9 cellular contexts compared by ENCODE assay signal in the genomic region with DNA sequence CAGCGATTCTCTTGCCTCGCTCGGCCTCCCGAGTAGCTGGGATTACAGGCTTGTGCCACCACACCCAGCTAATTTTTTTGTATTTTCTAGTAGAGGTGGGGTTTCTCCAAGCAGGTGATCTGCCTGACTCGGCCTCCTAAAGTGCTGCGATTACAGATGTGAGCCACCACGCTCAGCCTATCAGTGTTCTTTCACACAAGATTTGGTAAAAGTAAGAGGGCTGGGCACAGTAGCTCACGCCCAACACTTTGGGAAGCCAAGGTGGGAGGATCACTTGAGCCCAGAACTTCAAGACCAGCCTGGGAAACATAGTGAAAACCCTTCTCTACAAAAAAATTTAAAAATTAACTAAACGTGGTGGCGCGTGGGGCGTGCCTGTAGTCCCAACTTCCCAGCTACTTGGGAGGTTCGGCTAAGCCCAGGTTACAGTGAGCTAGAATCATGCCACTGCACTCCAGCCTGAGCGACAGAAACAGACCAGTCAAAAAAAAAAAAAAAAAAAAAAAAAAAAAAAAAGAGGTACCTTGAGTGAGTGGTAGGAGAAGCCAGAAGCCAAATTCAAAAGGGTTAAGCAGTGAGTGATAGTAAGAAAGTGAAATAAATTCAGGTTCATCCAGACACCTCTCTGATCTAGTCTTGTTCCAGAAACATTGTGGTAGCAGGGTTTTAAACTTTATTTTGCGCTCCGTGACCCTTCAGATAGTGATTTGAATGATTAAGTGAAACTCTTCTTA. TPM values are rescaled to one million over a fixed set of nuclear protein-coding genes. Genes with fewer than 3 reads are reported as not detected.
A peak's percentile ranks its signal among the peaks of the same experiment; 100 is the strongest.
DNase-seq lines count a peak whose midpoint lies in the region; ATAC-seq, FAIRE-seq and TF ChIP-seq lines count a peak whose summit lies in the region.
"Had no signal": no experiment of that assay in that cellular context is flagged by ENCODE, and none has a peak within 500 bp of the region (broad histone marks: within the 10 kb centered on the region; RNA-seq: fewer than 3 reads in every experiment).

No MANE protein-coding gene starts in this region.

- peaks cover 15% of the 10 kb centered on the region for H3K4me1 Mint-ChIP-seq in T-helper 2 cell treated with Interferon-gamma antibody and Interleukin-4, amounts not matched to agents 5 μg/mL and 100 μg/mL, for 36 hours (ENCODE audit: low read depth)

- peak overlapping the region; percentile 57 to 96 (median 87) for H3K27ac ChIP-seq in adrenal gland
- peak overlapping the region; percentile 88 for H3K27ac ChIP-seq in temporal lobe (ENCODE audit: low read depth, low read length)

- TF ChIP-seq POLR2A in adrenal gland (IDR thresholded peaks at IDR 0.05) = no peak

- peaks cover 0 to 15% of the 10 kb centered on the region in 2 donors for H3K36me3 ChIP-seq in adrenal gland (replicated peaks in 1 of 2)

- no peaks in the 10 kb centered on the region for H3K27me3 Mint-ChIP-seq in T-helper 2 cell treated with Interferon-gamma antibody and Interleukin-4, amounts not matched to agents 5 μg/mL and 100 μg/mL, for 36 hours (ENCODE audit: low read depth)

- H3K27ac Mint-ChIP-seq in T-helper 2 cell treated with Interferon-gamma antibody and Interleukin-4, amounts not matched to agents 5 μg/mL and 100 μg/mL, for 36 hours = peak overlapping the region; percentile 98

- 43 to 51% (median 46%) methylated on average over 16 of the region's 16 CpGs for WGBS in adrenal gland, 4 donors

- no peaks in the 10 kb centered on the region for H3K9me3 ChIP-seq in adrenal gland (replicated peaks in 1 of 3)

- H3K27me3 ChIP-seq in adrenal gland = no peaks in the 10 kb centered on the region

- peak overlapping the region in 3 of 4 donors; percentile 43 to 72 (median 45) for H3K4me3 ChIP-seq in adrenal gland

- H3K36me3 Mint-ChIP-seq in T-helper 2 cell treated with Interferon-gamma antibody and Interleukin-4, amounts not matched to agents 5 μg/mL and 100 μg/mL, for 36 hours (ENCODE audit: low read depth) = peaks cover 32% of the 10 kb centered on the region

- H3K9me3 Mint-ChIP-seq in T-helper 2 cell treated with Interferon-gamma antibody and Interleukin-4, amounts not matched to agents 5 μg/mL and 100 μg/mL, for 36 hours = no peaks in the 10 kb centered on the region

- ATAC-seq in left colon = peak; percentile 30
- no peak for ATAC-seq in GM21529 (IDR thresholded peaks at IDR 0.05; ENCODE audit: unreplicated experiment)
- ATAC-seq in HG03196 (IDR thresholded peaks at IDR 0.05; ENCODE audit: unreplicated experiment) = no peak

- DNase-seq in T-helper 2 cell treated with Interferon-gamma antibody and Interleukin-4, amounts not matched to agents 5 μg/mL and 100 μg/mL, for 36 hours (ENCODE audit: low spot score) = no peak
- DNase-seq in T-helper 2 cell (no peak), adrenal gland (peak in 1 of 7 donors; percentile 22), left colon (no peak), urothelium cell line (ENCODE audit: low spot score) (no peak)

- H3K4me3 Mint-ChIP-seq in T-helper 2 cell treated with Interferon-gamma antibody and Interleukin-4, amounts not matched to agents 5 μg/mL and 100 μg/mL, for 36 hours = peak overlapping the region; percentile 97

- no peak for FAIRE-seq in urothelium cell line (lab: Jason Lieb, UNC)
- FAIRE-seq: D721Med had no signal

- intact Hi-C loops in adrenal gland (cut with DNase I) (no loop called here), left colon (cut with DNase I, micrococcal nuclease) (no loop called here)

- peaks cover 9 to 16% of the 10 kb centered on the region in 2 donors for H3K4me1 ChIP-seq in adrenal gland (replicated peaks in 1 of 2)

- no peak for TF ChIP-seq CTCF in adrenal gland (IDR thresholded peaks at IDR 0.05)

RNA-seq across cellular contexts. Expression of gene MRPL53, which starts 1.0 kb away (rescaled TPM):
- total RNA-seq in adrenal gland (100 to 1,000 TPM in 5 of 8 donors, 10 to 100 TPM in 3; 30.2 to 191 (median 120) TPM), left colon (10 to 100 TPM; 63.6 to 65.0 TPM), temporal lobe (9.6 TPM)
- polyA plus RNA-seq in adrenal gland = 100 to 1,000 TPM in 2 of 3 donors, 10 to 100 TPM in 1; 26.4 to 167 (median 129) TPM

RNA-seq across cellular contexts. Expression of gene MOGS, which starts 6.3 kb away (rescaled TPM):
- 10 to 100 TPM; 40.4 to 72.6 (median 47.6) TPM for total RNA-seq in adrenal gland
- 10 to 100 TPM; 25.9 to 60.7 (median 46.4) TPM for polyA plus RNA-seq in adrenal gland
- 10 to 100 TPM; 51.4 to 59.6 TPM for total RNA-seq in left colon
- 20.7 TPM for total RNA-seq in temporal lobe

RNA-seq across cellular contexts. Expression of gene CCDC142, which starts 11.3 kb away (rescaled TPM):
- total RNA-seq in adrenal gland (10 to 100 TPM in 6 of 8 donors, 1 to 10 TPM in 2; 7.4 to 46.0 (median 13.3) TPM), left colon (10 to 100 TPM; 22.4 to 23.9 TPM), temporal lobe (19.2 TPM)
- polyA plus RNA-seq in adrenal gland = 10 to 100 TPM in 1 of 3 donors, 1 to 10 TPM in 2; 3.2 to 17.5 (median 4.6) TPM

RNA-seq across cellular contexts. Expression of gene TTC31, which starts 11.4 kb away (rescaled TPM):
- total RNA-seq in adrenal gland (10 to 100 TPM; 12.6 to 38.6 (median 21.5) TPM), left colon (10 to 100 TPM; 23.6 to 29.7 TPM), temporal lobe (9.1 TPM)
- polyA plus RNA-seq in adrenal gland = 10 to 100 TPM; 11.1 to 35.3 (median 21.7) TPM

RNA-seq across cellular contexts. Expression of gene WBP1, which starts 13.3 kb away (rescaled TPM):
- total RNA-seq in adrenal gland = 100 to 1,000 TPM in 7 of 8 donors, 10 to 100 TPM in 1; 67.5 to 176 (median 115) TPM
- 100 to 1,000 TPM in 2 of 3 donors, 10 to 100 TPM in 1; 56.9 to 267 (median 244) TPM for polyA plus RNA-seq in adrenal gland
- 10 to 100 TPM; 48.4 to 56.6 TPM for total RNA-seq in left colon
- 18.4 TPM for total RNA-seq in temporal lobe
